Comparison of ENCODE assay signal across 8 cellular contexts in genomic region chr7:100482728-100483100, GRCh38. TPM values are rescaled to one million over a fixed set of nuclear protein-coding genes. Genes with fewer than 3 reads are reported as not detected.
DNase-seq lines count a peak whose midpoint lies in the region; ATAC-seq and TF ChIP-seq lines count a peak whose summit lies in the region.

No MANE protein-coding gene starts in this region.

- H3K9me3 ChIP-seq in ES-I3 (ENCODE audit: control insufficient read depth, insufficient read depth, low read length) = no peaks in the 10 kb centered on the region
- H3K9me3 ChIP-seq in SJCRH30 (replicated peaks) = no peaks in the 10 kb centered on the region
- H3K9me3 ChIP-seq in esophagus squamous epithelium = no peaks in the 10 kb centered on the region
- no peaks in the 10 kb centered on the region for H3K9me3 ChIP-seq in prostate gland

- H3K9ac ChIP-seq in ES-I3 (ENCODE audit: low read depth, low read length) = peak overlapping the region; percentile 60; the same call in 1 of the 2 replicates

- DNase-seq in SJCRH30 (no peak), esophagus squamous epithelium (lab: John Stamatoyannopoulos, UW) (no peak), prostate gland (ENCODE audit: low spot score) (no peak), amniotic stem cell (lab: John Stamatoyannopoulos, UW) (no peak)

- ATAC-seq in GM19455 (IDR thresholded peaks at IDR 0.05; ENCODE audit: unreplicated experiment) (no peak), HG03175 (IDR thresholded peaks at IDR 0.05; ENCODE audit: unreplicated experiment) (no peak), GM18511 (IDR thresholded peaks at IDR 0.05; ENCODE audit: unreplicated experiment) (no peak)

- peaks cover 4% of the 10 kb centered on the region; the same call in 1 of the 2 replicates for H3K27me3 ChIP-seq in SJCRH30
- no peaks in the 10 kb centered on the region for H3K27me3 ChIP-seq in esophagus squamous epithelium
- H3K27me3 ChIP-seq in prostate gland (replicated peaks; ENCODE audit: insufficient read depth) = no peaks in the 10 kb centered on the region

- H3K4me1 ChIP-seq in ES-I3 (ENCODE audit: insufficient read depth, low read length) (peaks cover 6% of the 10 kb centered on the region), SJCRH30 (peaks cover 3% of the 10 kb centered on the region; the same call in 1 of the 2 replicates), esophagus squamous epithelium (peaks cover 14 to 52% (median 22%) of the 10 kb centered on the region in 3 donors), prostate gland (replicated peaks) (peaks cover 9% of the 10 kb centered on the region)

- H3K36me3 ChIP-seq in ES-I3 (ENCODE audit: insufficient read depth, low read length) (no peaks in the 10 kb centered on the region), SJCRH30 (no peaks in the 10 kb centered on the region), esophagus squamous epithelium (no peaks in the 10 kb centered on the region), prostate gland (no peaks in the 10 kb centered on the region)

- no peak for TF ChIP-seq POLR2A in esophagus squamous epithelium (IDR thresholded peaks at IDR 0.05)
- TF ChIP-seq POLR2A in prostate gland (IDR thresholded peaks at IDR 0.05) = no peak

- H3K27ac ChIP-seq in SJCRH30 (no peak overlapping the region), esophagus squamous epithelium (peak overlapping the region; percentile 71 to 84 (median 75)), prostate gland (peak overlapping the region; percentile 53 to 76)

- TF ChIP-seq CTCF in esophagus squamous epithelium (IDR thresholded peaks at IDR 0.05) (no peak), prostate gland (IDR thresholded peaks at IDR 0.05) (no peak)

- intact Hi-C loops in esophagus squamous epithelium (cut with DNase I) = no loop called here
- intact Hi-C loops in prostate gland (cut with DNase I) = no loop called here

- 25 to 34% methylated on average over 14 to 15 of the region's 16 CpGs for WGBS in esophagus squamous epithelium, 2 donors
- 39% methylated on average over 16 of the region's 16 CpGs for WGBS in prostate gland

- peak overlapping the region; percentile 53 for H3K4me3 ChIP-seq in SJCRH30
- H3K4me3 ChIP-seq in esophagus squamous epithelium = peak overlapping the region; percentile 53 to 88 (median 66)
- H3K4me3 ChIP-seq in prostate gland = peak overlapping the region; percentile 58 to 78

RNA-seq across cellular contexts. Expression of gene NYAP1, which starts 1.0 kb away (rescaled TPM):
- total RNA-seq in SJCRH30 (2014; rRNA removed; shearing (Covaris generic)) = 0.49 and 0.56 TPM in 2 replicates
- total RNA-seq in esophagus squamous epithelium (1 to 10 TPM in 1 of 4 donors, under 1 TPM in 2, not detected in 1; 0.31 to 1.1 (median 0.57) TPM), prostate gland (10 to 100 TPM in 1 of 2 donors, under 1 TPM in 1; 0.73 to 16.9 TPM)

RNA-seq across cellular contexts. Expression of gene TSC22D4, which starts 3.7 kb away (rescaled TPM):
- total RNA-seq in SJCRH30 (2014; rRNA removed; shearing (Covaris generic)) = 13.7 and 14.7 TPM in 2 replicates
- total RNA-seq in esophagus squamous epithelium = 10 to 100 TPM; 29.2 to 65.0 (median 33.7) TPM
- total RNA-seq in prostate gland = 100 to 1,000 TPM in 1 of 2 donors, 10 to 100 TPM in 1; 77.6 to 152 TPM

RNA-seq across cellular contexts. Expression of gene SPACDR, which starts 18.7 kb away (rescaled TPM):
- total RNA-seq in SJCRH30 (2014; rRNA removed; shearing (Covaris generic)) = not detected in 2 replicates
- not detected for total RNA-seq in esophagus squamous epithelium
- 10 to 100 TPM in 1 of 2 donors, not detected in 1; 11.9 TPM for total RNA-seq in prostate gland

RNA-seq across cellular contexts. Expression of gene PPP1R35, which starts 46.4 kb away (rescaled TPM):
- total RNA-seq in SJCRH30 (2014; rRNA removed; shearing (Covaris generic)) = 11.2 and 11.7 TPM in 2 replicates
- total RNA-seq in esophagus squamous epithelium = 10 to 100 TPM; 18.4 to 28.2 (median 26.4) TPM
- 10 to 100 TPM; 44.1 to 60.5 TPM for total RNA-seq in prostate gland

RNA-seq across cellular contexts. Expression of gene MEPCE, which starts 53.1 kb away (rescaled TPM):
- total RNA-seq in SJCRH30 (2014; rRNA removed; shearing (Covaris generic)) = 48.2 and 50.6 TPM in 2 replicates
- total RNA-seq in esophagus squamous epithelium = 10 to 100 TPM; 18.0 to 27.7 (median 23.4) TPM
- total RNA-seq in prostate gland = 10 to 100 TPM; 24.2 to 62.8 TPM
